2 cellular contexts compared by ENCODE assay signal in the genomic region with DNA sequence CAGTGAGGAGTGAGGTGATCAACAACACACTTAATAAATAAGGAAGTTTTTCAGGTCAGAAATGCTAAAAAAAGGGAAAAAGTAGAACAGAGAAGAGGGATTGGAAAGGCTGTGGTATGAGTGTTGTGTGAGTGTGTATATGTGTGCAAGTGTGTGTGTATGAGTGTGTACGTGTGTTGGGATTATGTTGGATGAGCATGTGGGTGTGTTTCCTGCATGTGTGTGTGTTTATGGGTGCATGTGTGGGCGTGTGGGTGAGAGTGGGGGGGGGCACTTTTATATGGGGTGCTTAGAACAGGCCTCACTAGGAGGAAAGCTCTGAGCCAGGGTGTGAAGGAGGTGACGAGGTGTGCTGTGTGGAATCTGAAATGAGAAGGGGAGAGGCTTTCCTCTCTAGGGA.
TF ChIP-seq lines count a peak whose summit lies in the region.

No MANE protein-coding gene starts in this region.

TF ChIP-seq in HepG2, 621 proteins besides CTCF, POLR2A, EP300 and RAD21 (continued from another document):
- TF ChIP-seq, protein P1, sequence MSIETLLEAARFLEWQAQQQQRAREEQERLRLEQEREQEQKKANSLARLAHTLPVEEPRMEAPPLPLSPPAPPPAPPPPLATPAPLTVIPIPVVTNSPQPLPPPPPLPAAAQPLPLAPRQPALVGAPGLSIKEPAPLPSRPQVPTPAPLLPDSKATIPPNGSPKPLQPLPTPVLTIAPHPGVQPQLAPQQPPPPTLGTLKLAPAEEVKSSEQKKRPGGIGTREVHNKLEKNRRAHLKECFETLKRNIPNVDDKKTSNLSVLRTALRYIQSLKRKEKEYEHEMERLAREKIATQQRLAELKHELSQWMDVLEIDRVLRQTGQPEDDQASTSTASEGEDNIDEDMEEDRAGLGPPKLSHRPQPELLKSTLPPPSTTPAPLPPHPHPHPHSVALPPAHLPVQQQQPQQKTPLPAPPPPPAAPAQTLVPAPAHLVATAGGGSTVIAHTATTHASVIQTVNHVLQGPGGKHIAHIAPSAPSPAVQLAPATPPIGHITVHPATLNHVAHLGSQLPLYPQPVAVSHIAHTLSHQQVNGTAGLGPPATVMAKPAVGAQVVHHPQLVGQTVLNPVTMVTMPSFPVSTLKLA (IDR thresholded peaks at IDR 0.05): peak; percentile 53

TF ChIP-seq in K562, 482 proteins besides CTCF, POLR2A, EP300 and RAD21 (continued from another document):
- TF ChIP-seq, protein P2, sequence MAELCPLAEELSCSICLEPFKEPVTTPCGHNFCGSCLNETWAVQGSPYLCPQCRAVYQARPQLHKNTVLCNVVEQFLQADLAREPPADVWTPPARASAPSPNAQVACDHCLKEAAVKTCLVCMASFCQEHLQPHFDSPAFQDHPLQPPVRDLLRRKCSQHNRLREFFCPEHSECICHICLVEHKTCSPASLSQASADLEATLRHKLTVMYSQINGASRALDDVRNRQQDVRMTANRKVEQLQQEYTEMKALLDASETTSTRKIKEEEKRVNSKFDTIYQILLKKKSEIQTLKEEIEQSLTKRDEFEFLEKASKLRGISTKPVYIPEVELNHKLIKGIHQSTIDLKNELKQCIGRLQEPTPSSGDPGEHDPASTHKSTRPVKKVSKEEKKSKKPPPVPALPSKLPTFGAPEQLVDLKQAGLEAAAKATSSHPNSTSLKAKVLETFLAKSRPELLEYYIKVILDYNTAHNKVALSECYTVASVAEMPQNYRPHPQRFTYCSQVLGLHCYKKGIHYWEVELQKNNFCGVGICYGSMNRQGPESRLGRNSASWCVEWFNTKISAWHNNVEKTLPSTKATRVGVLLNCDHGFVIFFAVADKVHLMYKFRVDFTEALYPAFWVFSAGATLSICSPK (IDR thresholded peaks at IDR 0.05; ENCODE audit: borderline replicate concordance): 0 out of 2 replicates have a peak, but pooled peaks have one; percentile 33
TF ChIP-seq in K562: peak in this region for 2.
